ENCODE assay signal across 7 cellular contexts in genomic region chr22:43385770-43386641, GRCh38. TPM values are rescaled to one million over a fixed set of nuclear protein-coding genes. Genes with fewer than 3 reads are reported as not detected.
DNase-seq lines count a peak whose midpoint lies in the region; TF ChIP-seq lines count a peak whose summit lies in the region.

No MANE protein-coding gene starts in this region.

- no peak overlapping the region for H4K91ac ChIP-seq in trophoblast cell (ENCODE audit: low read depth, low read length)

- no peak overlapping the region for H3K9ac ChIP-seq in trophoblast cell (ENCODE audit: low read length)

- no peaks in the 10 kb centered on the region for H3K79me1 ChIP-seq in trophoblast cell (ENCODE audit: low read length)

- H2BK12ac ChIP-seq in trophoblast cell (ENCODE audit: low read length), result no peak overlapping the region

- no peak overlapping the region for H3K4me3 Mint-ChIP-seq in activated naive CD4-positive, alpha-beta T cell treated with anti-CD3 and anti-CD28 coated beads, Interleukin-2, amount 10 ng/mL, durations not matched to agents 7 days and 5 days
- H3K4me3 Mint-ChIP-seq in type B pancreatic cell, result no peak overlapping the region

- no peaks in the 10 kb centered on the region for H3K9me3 Mint-ChIP-seq in activated naive CD4-positive, alpha-beta T cell treated with anti-CD3 and anti-CD28 coated beads, Interleukin-2, amount 10 ng/mL, durations not matched to agents 7 days and 5 days
- no peaks in the 10 kb centered on the region for H3K9me3 Mint-ChIP-seq in type B pancreatic cell

- no peak overlapping the region for H4K12ac ChIP-seq in trophoblast cell (ENCODE audit: low read depth, low read length)

- no CpG with 5 or more reads among the region's 20 CpGs for whole genome bisulfite sequencing in trophoblast cell (ENCODE audit: extremely low coverage, insufficient coverage, insufficient read length)

- H3K4ac ChIP-seq in trophoblast cell (ENCODE audit: low read depth, low read length), result no peak overlapping the region

- no peak overlapping the region for H2BK120ac ChIP-seq in trophoblast cell (ENCODE audit: insufficient read depth, low read length, poor library complexity)

- H3K4me1 Mint-ChIP-seq in activated naive CD4-positive, alpha-beta T cell treated with anti-CD3 and anti-CD28 coated beads, Interleukin-2, amount 10 ng/mL, durations not matched to agents 7 days and 5 days, result peaks cover 12% of the 10 kb centered on the region
- H3K4me1 Mint-ChIP-seq in type B pancreatic cell (ENCODE audit: unreplicated experiment), result peaks cover 4% of the 10 kb centered on the region

- H3K9me3 ChIP-seq in MG63 (no peaks in the 10 kb centered on the region), trophoblast cell (ENCODE audit: insufficient read depth, low read depth, low read length) (peaks cover 5% of the 10 kb centered on the region)

- H3K14ac ChIP-seq in trophoblast cell (ENCODE audit: low read length), result no peak overlapping the region

- no peak overlapping the region for H4K8ac ChIP-seq in trophoblast cell (ENCODE audit: low read depth, low read length)

- no peak overlapping the region for H3K23ac ChIP-seq in trophoblast cell (ENCODE audit: low read length)

- no peaks in the 10 kb centered on the region for H3K79me2 ChIP-seq in trophoblast cell (ENCODE audit: control insufficient read depth, insufficient read depth, low read length, poor library complexity)

- H3K27me3 ChIP-seq in MG63, result peaks cover 15% of the 10 kb centered on the region; the same call in 1 of the 2 replicates
- peaks cover 3% of the 10 kb centered on the region for H3K27me3 ChIP-seq in trophoblast cell (ENCODE audit: insufficient read depth, low read length)

- DNase-seq in MG63, result peak; percentile 59
- DNase-seq in SKM-1 treated with dmso at 0.1 percent for 144 hours (lab: John Stamatoyannopoulos, UW; ENCODE audit: unreplicated experiment), result peak; percentile 71
- DNase-seq in activated naive CD4-positive, alpha-beta T cell treated with anti-CD3 and anti-CD28 coated beads, Interleukin-2, amount 10 ng/mL, durations not matched to agents 7 days and 5 days, result peak; percentile 78
- DNase-seq in glomerular visceral epithelial cell (ENCODE audit: extremely low spot score), result peak; percentile 73
- peak; percentile 70 to 84 for DNase-seq in trophoblast cell
- peak; percentile 88 for DNase-seq in type B pancreatic cell (ENCODE audit: extremely low spot score, unreplicated experiment)

- H2AK5ac ChIP-seq in trophoblast cell (ENCODE audit: low read length), result no peak overlapping the region

- H3K27me3 Mint-ChIP-seq in activated naive CD4-positive, alpha-beta T cell treated with anti-CD3 and anti-CD28 coated beads, Interleukin-2, amount 10 ng/mL, durations not matched to agents 7 days and 5 days, result peaks cover 61% of the 10 kb centered on the region
- H3K27me3 Mint-ChIP-seq in type B pancreatic cell, result peaks cover 38% of the 10 kb centered on the region

- H3K36me3 ChIP-seq in MG63 (no peaks in the 10 kb centered on the region), trophoblast cell (ENCODE audit: control insufficient read depth in 1 of 2, insufficient read depth in 2 of 2, low read length in 2 of 2) (no peaks in the 10 kb centered on the region)

- H3K27ac ChIP-seq in trophoblast cell (ENCODE audit: low read depth, low read length), result no peak overlapping the region

- H3K27ac Mint-ChIP-seq in activated naive CD4-positive, alpha-beta T cell treated with anti-CD3 and anti-CD28 coated beads, Interleukin-2, amount 10 ng/mL, durations not matched to agents 7 days and 5 days, result no peak overlapping the region
- no peak overlapping the region for H3K27ac Mint-ChIP-seq in type B pancreatic cell

- H2AFZ ChIP-seq in trophoblast cell (ENCODE audit: insufficient read depth, low read length, poor library complexity), result peak overlapping the region; percentile 35

- H2BK5ac ChIP-seq in trophoblast cell (ENCODE audit: low read depth, low read length, poor library complexity), result no peak overlapping the region

- H3K4me3 ChIP-seq in MG63, result no peak overlapping the region
- H3K4me3 ChIP-seq in trophoblast cell (ENCODE audit: low read depth, low read length), result no peak overlapping the region

- CTCF ChIA-PET in activated naive CD4-positive, alpha-beta T cell treated with anti-CD3 and anti-CD28 coated beads, Interleukin-2, amount 10 ng/mL, durations not matched to agents 7 days and 5 days (lab: Charles Lee), result interaction anchor here (0.7 to 7.2 kb wide), 9 partner anchors 9 to 155 kb away, joined by 3 to 62 read pairs (median 4); no protein-coding TSS in a partner anchor

- H3K4me1 ChIP-seq in trophoblast cell (ENCODE audit: control insufficient read depth in 1 of 2, insufficient read depth in 2 of 2, low read length in 2 of 2), result no peaks in the 10 kb centered on the region

- no peak overlapping the region for H3K18ac ChIP-seq in trophoblast cell (ENCODE audit: low read length)

- H3K4me2 ChIP-seq in trophoblast cell (ENCODE audit: low read length), result no peak overlapping the region

- no peaks in the 10 kb centered on the region for H3K36me3 Mint-ChIP-seq in activated naive CD4-positive, alpha-beta T cell treated with anti-CD3 and anti-CD28 coated beads, Interleukin-2, amount 10 ng/mL, durations not matched to agents 7 days and 5 days
- no peaks in the 10 kb centered on the region for H3K36me3 Mint-ChIP-seq in type B pancreatic cell

- TF ChIP-seq CTCF in GM12874 (IDR thresholded peaks at IDR 0.05; ENCODE audit: insufficient read depth, low read depth, low read length) (peak; percentile 93), type B pancreatic cell (conservative IDR thresholded peaks at IDR 0.05) (peak; percentile 94)

RNA-seq across cellular contexts. Expression of gene MPPED1, which starts 25.8 kb away (rescaled TPM):
- not detected in 2 replicates for total RNA-seq in MG63 (2014; rRNA removed; shearing (Covaris generic); ENCODE audit: low replicate concordance)
- not detected in 2 replicates for polyA plus RNA-seq in trophoblast cell (2013)
- 0.83 and 1.2 TPM in 2 replicates for total RNA-seq in type B pancreatic cell (ENCODE audit: low replicate concordance)

RNA-seq across cellular contexts. Expression of gene SCUBE1, which starts 42.8 kb away (rescaled TPM):
- 0.05 and 0.16 TPM in 2 replicates for total RNA-seq in MG63 (2014; rRNA removed; shearing (Covaris generic); ENCODE audit: low replicate concordance)
- 0.08 and 0.12 TPM in 2 replicates for polyA plus RNA-seq in trophoblast cell (2013)
- 1.8 and 42.8 TPM in 2 replicates for total RNA-seq in type B pancreatic cell (ENCODE audit: low replicate concordance)
